In genomic region chr3:10273697-10274305, GRCh38 we compare ENCODE assay signal across 13 cellular contexts. TPM values are rescaled to one million over a fixed set of nuclear protein-coding genes. Genes with fewer than 3 reads are reported as not detected.
DNase-seq lines count a peak whose midpoint lies in the region; ATAC-seq and TF ChIP-seq lines count a peak whose summit lies in the region.
"Had no signal": no experiment of that assay in that cellular context is flagged by ENCODE, and none has a peak within 500 bp of the region (broad histone marks: within the 10 kb centered on the region; RNA-seq: fewer than 3 reads in every experiment).

No MANE protein-coding gene starts in this region.

- peaks cover 17% of the 10 kb centered on the region for H3K36me3 Mint-ChIP-seq in progenitor cell of endocrine pancreas (ENCODE audit: insufficient read depth)

- H3K9me3 Mint-ChIP-seq in progenitor cell of endocrine pancreas (ENCODE audit: low read depth): no peaks in the 10 kb centered on the region
- H3K9me3 Mint-ChIP-seq: dendritic cell treated with granulocyte-macrophage colony-stimulating factor and Interleukin-4, amounts not matched to agents 40 ng/mL and 50 ng/mL, for 4 days; mesothelial cell of epicardium had no signal

- peak overlapping the region in 3 of 11 experiments; percentile 15 to 49 (median 28); a peak in 6 of 22 replicates for H3K27ac ChIP-seq in BLaER1 treated with 17β-estradiol and CSF1 and Interleukin-3, amounts not matched to agents 10 nM and 100 nM
- H3K27ac ChIP-seq in RWPE2 (ENCODE audit: poor library complexity, severe bottlenecking) (no peak overlapping the region), esophagus squamous epithelium (no peak overlapping the region)
- H3K27ac ChIP-seq: vagina had no signal

- peaks cover 37 to 49% (median 39%) of the 10 kb centered on the region in 10 experiments for H3K4me1 ChIP-seq in BLaER1 treated with 17β-estradiol and CSF1 and Interleukin-3, amounts not matched to agents 10 nM and 100 nM
- H3K4me1 ChIP-seq in RWPE2 (ENCODE audit: insufficient read depth, poor library complexity, severe bottlenecking): no peaks in the 10 kb centered on the region
- peaks cover 4 to 33% (median 10%) of the 10 kb centered on the region in 3 donors for H3K4me1 ChIP-seq in esophagus squamous epithelium

- H3K27me3 Mint-ChIP-seq in progenitor cell of endocrine pancreas: no peaks in the 10 kb centered on the region
- H3K27me3 Mint-ChIP-seq: dendritic cell treated with granulocyte-macrophage colony-stimulating factor and Interleukin-4, amounts not matched to agents 40 ng/mL and 50 ng/mL, for 4 days had no signal

- peak overlapping the region; percentile 58 to 85 (median 75) for H3K4me2 ChIP-seq in BLaER1 treated with 17β-estradiol and CSF1 and Interleukin-3, amounts not matched to agents 10 nM and 100 nM

- no peak overlapping the region for H3K27ac Mint-ChIP-seq in progenitor cell of endocrine pancreas
- H3K27ac Mint-ChIP-seq: mesothelial cell of epicardium had no signal

- peaks cover 84 to 100% (median 100%) of the 10 kb centered on the region in 11 experiments for H3K36me3 ChIP-seq in BLaER1 treated with 17β-estradiol and CSF1 and Interleukin-3, amounts not matched to agents 10 nM and 100 nM
- H3K36me3 ChIP-seq in RWPE2 (ENCODE audit: low read depth) (peaks cover 69% of the 10 kb centered on the region), esophagus squamous epithelium (peaks cover 9 to 95% (median 49%) of the 10 kb centered on the region in 3 donors)

- TF ChIP-seq POLR2A in esophagus squamous epithelium (IDR thresholded peaks at IDR 0.05): no peak

- TF ChIP-seq CTCF in RWPE2 (IDR thresholded peaks at IDR 0.05; ENCODE audit: poor library complexity, severe bottlenecking) (no peak), fibroblast of pulmonary artery (IDR thresholded peaks at IDR 0.05; ENCODE audit: low read length, missing control alignments) (no peak), esophagus squamous epithelium (IDR thresholded peaks at IDR 0.05) (no peak), progenitor cell of endocrine pancreas (IDR thresholded peaks at IDR 0.05; ENCODE audit: unreplicated experiment) (no peak)

- H3K9ac ChIP-seq in BLaER1 treated with 17β-estradiol and CSF1 and Interleukin-3, amounts not matched to agents 10 nM and 100 nM: peak overlapping the region in 10 of 11 experiments; percentile 0 to 49 (median 24); a peak in 11 of 22 replicates

- WGBS in esophagus squamous epithelium, 2 donors: 17 to 24% methylated on average over 1 of the region's 1 CpG

- 0 out of 20 replicates have a peak overlapping the region, but pooled peaks of 2 of the 10 experiments have one; percentile 13 to 26 for H3K4me3 ChIP-seq in BLaER1 treated with 17β-estradiol and CSF1 and Interleukin-3, amounts not matched to agents 10 nM and 100 nM
- no peak overlapping the region for H3K4me3 ChIP-seq in RWPE2 (ENCODE audit: severe bottlenecking)
- no peak overlapping the region for H3K4me3 ChIP-seq in fibroblast of pulmonary artery (replicated peaks; ENCODE audit: low read depth, low read length)
- H3K4me3 ChIP-seq in esophagus squamous epithelium: no peak overlapping the region
- H3K4me3 ChIP-seq: vagina had no signal

- no peaks in the 10 kb centered on the region for H3K9me3 ChIP-seq in BLaER1 treated with 17β-estradiol and CSF1 and Interleukin-3, amounts not matched to agents 10 nM and 100 nM (replicated peaks in 1 of 11)
- H3K9me3 ChIP-seq in RWPE2 (ENCODE audit: severe bottlenecking) (no peaks in the 10 kb centered on the region), esophagus squamous epithelium (no peaks in the 10 kb centered on the region)
- H3K9me3 ChIP-seq: vagina had no signal

- H3K4me3 Mint-ChIP-seq in progenitor cell of endocrine pancreas (ENCODE audit: low read depth): no peak overlapping the region
- H3K4me3 Mint-ChIP-seq: dendritic cell treated with granulocyte-macrophage colony-stimulating factor and Interleukin-4, amounts not matched to agents 40 ng/mL and 50 ng/mL, for 4 days; mesothelial cell of epicardium had no signal

- ATAC-seq in RWPE2 (ENCODE audit: low read depth): no peak

- peaks cover 7% of the 10 kb centered on the region for H3K4me1 Mint-ChIP-seq in progenitor cell of endocrine pancreas (ENCODE audit: low read depth)

- peaks cover 99 to 100% (median 100%) of the 10 kb centered on the region in 11 experiments for H4K20me1 ChIP-seq in BLaER1 treated with 17β-estradiol and CSF1 and Interleukin-3, amounts not matched to agents 10 nM and 100 nM

- H3K27me3 ChIP-seq in BLaER1 treated with 17β-estradiol and CSF1 and Interleukin-3, amounts not matched to agents 10 nM and 100 nM: no peaks in the 10 kb centered on the region
- H3K27me3 ChIP-seq in RWPE2 (ENCODE audit: insufficient read depth, poor library complexity, severe bottlenecking): no peaks in the 10 kb centered on the region
- H3K27me3 ChIP-seq in esophagus squamous epithelium: no peaks in the 10 kb centered on the region
- H3K27me3 ChIP-seq: vagina had no signal

- DNase-seq in AG08395 (ENCODE audit: low spot score) (peak; percentile 52), RWPE2 (ENCODE audit: low spot score) (peak; percentile 0), fibroblast of pulmonary artery (ENCODE audit: low read depth) (peak; percentile 25), cortex of kidney (lab: John Stamatoyannopoulos, UW) (no peak), esophagus squamous epithelium (lab: John Stamatoyannopoulos, UW) (no peak), hypothalamus (lab: John Stamatoyannopoulos, UW) (no peak), progenitor cell of endocrine pancreas (ENCODE audit: low spot score, unreplicated experiment) (no peak)
- DNase-seq: NCI-H1048; NK-92 treated with Interleukin-12 subunit alpha and Interleukin-12 subunit beta, amount 100 ng/mL, for 24 hours had no signal

- intact Hi-C loops in esophagus squamous epithelium (cut with DNase I): no loop called here

RNA-seq across cellular contexts. Expression of gene GHRL, which starts 18.9 kb away (rescaled TPM):
- 1 to 10 TPM in 1 of 4 donors, under 1 TPM in 1, not detected in 2; 0.38 to 1.5 TPM for total RNA-seq in esophagus squamous epithelium
- 31.8 and 45.8 TPM in 2 replicates for total RNA-seq in progenitor cell of endocrine pancreas
- total RNA-seq: vagina had no signal

RNA-seq across cellular contexts. Expression of gene TATDN2, which starts 25.5 kb away (rescaled TPM):
- 10 to 100 TPM; 12.6 to 20.6 (median 17.1) TPM for total RNA-seq in esophagus squamous epithelium
- total RNA-seq in progenitor cell of endocrine pancreas: 34.5 and 35.5 TPM in 2 replicates

RNA-seq across cellular contexts. Expression of gene SEC13, which starts 47.1 kb away (rescaled TPM):
- total RNA-seq in esophagus squamous epithelium (100 to 1,000 TPM in 2 of 4 donors, 10 to 100 TPM in 2; 80.3 to 109 (median 94.7) TPM), progenitor cell of endocrine pancreas (101 and 105 TPM in 2 replicates)

Comparison
In these comparisons a context has a peak if more than half of its experiments do, and no peak if none do; other contexts are left out.
1. DNase-seq: peak in AG08395 (single experiment), RWPE2 (single experiment) and fibroblast of pulmonary artery (single experiment); none in cortex of kidney (single experiment), esophagus squamous epithelium (single experiment), hypothalamus (0 of 51) and progenitor cell of endocrine pancreas (single experiment).
2. RNA of gene GHRL, which starts 18.9 kb away (total RNA-seq): 31.8 to 45.8 TPM in progenitor cell of endocrine pancreas; 0.38 to 1.5 TPM in esophagus squamous epithelium; every median in the first group is over 10 times any median in the second.